In genomic region chr7:2518737-2519118, GRCh38 we compare ENCODE assay signal across 9 cellular contexts. TPM values are rescaled to one million over a fixed set of nuclear protein-coding genes. Genes with fewer than 3 reads are reported as not detected.
DNase-seq lines count a peak whose midpoint lies in the region; ATAC-seq, FAIRE-seq and TF ChIP-seq lines count a peak whose summit lies in the region.
"Had no signal": no experiment of that assay in that cellular context is flagged by ENCODE, and none has a peak within 500 bp of the region (broad histone marks: within the 10 kb centered on the region; RNA-seq: fewer than 3 reads in every experiment).

No MANE protein-coding gene starts in this region.

- H2BK12ac ChIP-seq in mesenchymal stem cell (ENCODE audit: low read length in 2 of 2): peak overlapping the region in 1 of 2 experiments; percentile 94

- TF ChIP-seq POLR2A in K562 (conservative IDR thresholded peaks at IDR 0.05) (no peak), GM12891 (IDR thresholded peaks at IDR 0.05; ENCODE audit: low read depth, low read length) (no peak)

- no peak for TF ChIP-seq CTCF in K562 (IDR thresholded peaks at IDR 0.05 in 2 of 3, conservative IDR thresholded peaks at IDR 0.05 in 1 of 3; ENCODE audit: insufficient read depth in 2 of 3, low read depth in 1 of 3, low read length in 3 of 3)
- no peak for TF ChIP-seq CTCF in type B pancreatic cell (conservative IDR thresholded peaks at IDR 0.05)

- 29% methylated on average over 10 of the region's 41 CpGs for WGBS in K562 (ENCODE audit: insufficient coverage, low coverage, missing lambda C conversion rate)
- 2% methylated on average over 38 of the region's 41 CpGs for WGBS in mesenchymal stem cell

- peak overlapping the region in 1 of 2 experiments; percentile 69 for H3K14ac ChIP-seq in mesenchymal stem cell (ENCODE audit: low read length in 2 of 2)

- peak overlapping the region; percentile 6 for H2BK15ac ChIP-seq in mesenchymal stem cell (ENCODE audit: low read depth, poor library complexity, severe bottlenecking)

- TF ChIP-seq RAD21 in K562 (CRISPR knock-in tag; conservative IDR thresholded peaks at IDR 0.05 in 1 of 2, IDR thresholded peaks at IDR 0.05 in 1 of 2): no peak

- BruUV-seq in K562 (replicated peaks; lab: Mats Ljungman, UMichigan): no TSS peak

- peaks cover 25% of the 10 kb centered on the region for H3K27me3 Mint-ChIP-seq in activated naive CD4-positive, alpha-beta T cell treated with anti-CD3 and anti-CD28 coated beads, Interleukin-2, amount 10 ng/mL, durations not matched to agents 7 days and 5 days
- H3K27me3 Mint-ChIP-seq in type B pancreatic cell: peaks cover 31% of the 10 kb centered on the region

- peak overlapping the region; percentile 98 for H2BK5ac ChIP-seq in mesenchymal stem cell (ENCODE audit: low read depth, low read length, poor library complexity, severe bottlenecking)

- in situ Hi-C loops in K562 (cut with MboI): no loop called here

- peak overlapping the region; percentile 70 for H4K91ac ChIP-seq in mesenchymal stem cell (ENCODE audit: low read length)

- no peaks in the 10 kb centered on the region for H3K9me1 ChIP-seq in K562 (ENCODE audit: control insufficient read depth, insufficient read depth, low read length)

- H2AFZ ChIP-seq in K562 (ENCODE audit: low read depth, low read length): peak overlapping the region; percentile 80
- H2AFZ ChIP-seq in mesenchymal stem cell (ENCODE audit: low read depth, low read length): no peak overlapping the region

- H3K36me3 ChIP-seq in K562 (ENCODE audit: control insufficient read depth, insufficient read depth, low read length) (no peaks in the 10 kb centered on the region), mesenchymal stem cell (ENCODE audit: control insufficient read depth in 1 of 2, insufficient read depth in 2 of 2, low read depth in 1 of 2, low read length in 2 of 2) (peaks cover 0 to 24% of the 10 kb centered on the region in 2 experiments)
- H3K36me3 ChIP-seq: SJSA1 had no signal

- no peak overlapping the region for H3K4ac ChIP-seq in mesenchymal stem cell (ENCODE audit: low read depth in 1 of 2, low read length in 2 of 2)

- H3K4me2 ChIP-seq in K562 (ENCODE audit: insufficient read depth, low read length) (peak overlapping the region; percentile 68; the same call in 1 of the 2 replicates), mesenchymal stem cell (ENCODE audit: low read length, poor library complexity, severe bottlenecking) (peak overlapping the region; percentile 93)

- peak overlapping the region in 1 of 2 experiments; percentile 89; a peak in 2 of 4 replicates for H3K9ac ChIP-seq in K562 (ENCODE audit: insufficient read depth in 1 of 2, low read depth in 2 of 2, low read length in 2 of 2)
- H3K9ac ChIP-seq in mesenchymal stem cell (ENCODE audit: low read length): peak overlapping the region; percentile 26

- H3K27ac Mint-ChIP-seq in activated naive CD4-positive, alpha-beta T cell treated with anti-CD3 and anti-CD28 coated beads, Interleukin-2, amount 10 ng/mL, durations not matched to agents 7 days and 5 days: no peak overlapping the region
- H3K27ac Mint-ChIP-seq in type B pancreatic cell: no peak overlapping the region

- no peak overlapping the region for H4K8ac ChIP-seq in mesenchymal stem cell (ENCODE audit: low read length)

- H3K4me3 Mint-ChIP-seq in activated naive CD4-positive, alpha-beta T cell treated with anti-CD3 and anti-CD28 coated beads, Interleukin-2, amount 10 ng/mL, durations not matched to agents 7 days and 5 days: peak overlapping the region; percentile 71
- H3K4me3 Mint-ChIP-seq in type B pancreatic cell: peak overlapping the region; percentile 80

- no peaks in the 10 kb centered on the region for H3K79me2 ChIP-seq in K562 (ENCODE audit: control insufficient read depth, insufficient read depth, low read length)

- no peak overlapping the region for H3K4me3 ChIP-seq in K562
- peak overlapping the region; percentile 48 to 73 for H3K4me3 ChIP-seq in mesenchymal stem cell (ENCODE audit: insufficient read depth in 1 of 2, low read depth in 1 of 2, low read length in 2 of 2)

- H3K9me3 ChIP-seq in K562 (replicated peaks; ENCODE audit: control insufficient read depth, insufficient read depth, low read depth, low read length): no peaks in the 10 kb centered on the region
- H3K9me3 ChIP-seq in mesenchymal stem cell (ENCODE audit: control insufficient read depth, low read length): no peaks in the 10 kb centered on the region
- H3K9me3 ChIP-seq: SJSA1 had no signal

- no peak for TF ChIP-seq EP300 in K562 (IDR thresholded peaks at IDR 0.05; ENCODE audit: low read length)

- H2BK120ac ChIP-seq in mesenchymal stem cell (ENCODE audit: low read depth, low read length): no peak overlapping the region

- intact Hi-C loops in K562 (cut with micrococcal nuclease): no loop called here

- H2AK5ac ChIP-seq in mesenchymal stem cell (ENCODE audit: low read length, severe bottlenecking): peak overlapping the region; percentile 95

- H3K4me1 Mint-ChIP-seq in activated naive CD4-positive, alpha-beta T cell treated with anti-CD3 and anti-CD28 coated beads, Interleukin-2, amount 10 ng/mL, durations not matched to agents 7 days and 5 days: peaks cover 32% of the 10 kb centered on the region
- H3K4me1 Mint-ChIP-seq in type B pancreatic cell (ENCODE audit: unreplicated experiment): peaks cover 25% of the 10 kb centered on the region

- H3K18ac ChIP-seq in mesenchymal stem cell (ENCODE audit: low read depth in 1 of 2, low read length in 2 of 2): peak overlapping the region; percentile 74 to 87

- H3K27ac ChIP-seq in K562 (ENCODE audit: extremely low read depth, low read depth, low read length) (no peak overlapping the region), mesenchymal stem cell (ENCODE audit: low read length, poor library complexity, severe bottlenecking) (peak overlapping the region; percentile 97)
- H3K27ac ChIP-seq: SJSA1 had no signal

- H4K20me1 ChIP-seq in K562 (replicated peaks; ENCODE audit: control insufficient read depth, insufficient read depth, low read length): peaks cover 4% of the 10 kb centered on the region

- no peak for FAIRE-seq in K562 (lab: Jason Lieb, UNC)
- no peak for FAIRE-seq in GM12891 (lab: Jason Lieb, UNC)

- peaks cover 24% of the 10 kb centered on the region for H3K36me3 Mint-ChIP-seq in activated naive CD4-positive, alpha-beta T cell treated with anti-CD3 and anti-CD28 coated beads, Interleukin-2, amount 10 ng/mL, durations not matched to agents 7 days and 5 days
- no peaks in the 10 kb centered on the region for H3K36me3 Mint-ChIP-seq in type B pancreatic cell

- POLR2A ChIA-PET in K562 (lab: Yijun Ruan, JAX): no interaction called here

- CTCF ChIA-PET in activated naive CD4-positive, alpha-beta T cell treated with anti-CD3 and anti-CD28 coated beads, Interleukin-2, amount 10 ng/mL, durations not matched to agents 7 days and 5 days (lab: Charles Lee): no interaction called here
- CTCF ChIA-PET in K562 (lab: Yijun Ruan, JAX; ENCODE audit: low intra/inter-chr PET ratio): no interaction called here

- H3K27me3 ChIP-seq in K562 (ENCODE audit: control insufficient read depth in 2 of 2, insufficient read depth in 2 of 2, low read length in 2 of 2) (peaks cover 0 to 30% of the 10 kb centered on the region in 2 experiments; a peak in 2 of 5 replicates), mesenchymal stem cell (ENCODE audit: control insufficient read depth in 1 of 2, insufficient read depth in 1 of 2, low read length in 2 of 2) (peaks cover 0 to 5% of the 10 kb centered on the region in 2 experiments)
- H3K27me3 ChIP-seq: SJSA1 had no signal

- DNase-seq in activated naive CD4-positive, alpha-beta T cell treated with anti-CD3 and anti-CD28 coated beads, Interleukin-2, amount 10 ng/mL, durations not matched to agents 7 days and 5 days: no peak
- DNase-seq in activated naive CD4-positive, alpha-beta T cell treated with anti-CD3 and anti-CD28 coated beads, Interleukin-2, amount 50 U/mL, for 16 hours: no peak
- peak in 2 of 4 experiments; percentile 63 to 64 for DNase-seq in K562 (ENCODE audit: extremely low read depth in 1 of 4, low spot score in 3 of 4)
- no peak for DNase-seq in mesenchymal stem cell
- DNase-seq in type B pancreatic cell (ENCODE audit: extremely low spot score, unreplicated experiment): no peak
- DNase-seq in GM12891 (ENCODE audit: insufficient read length, low spot score): no peak
- DNase-seq in glomerular visceral epithelial cell (ENCODE audit: extremely low spot score): no peak

- no peak overlapping the region for H3K23ac ChIP-seq in mesenchymal stem cell (ENCODE audit: low read length in 2 of 2)

- ATAC-seq in K562 (no peak), HG02840 (IDR thresholded peaks at IDR 0.05; ENCODE audit: low FRiP score, unreplicated experiment) (no peak)

- H3K79me1 ChIP-seq in mesenchymal stem cell (replicated peaks; ENCODE audit: low read length, poor library complexity, severe bottlenecking): no peaks in the 10 kb centered on the region

- H3K9me3 Mint-ChIP-seq in activated naive CD4-positive, alpha-beta T cell treated with anti-CD3 and anti-CD28 coated beads, Interleukin-2, amount 10 ng/mL, durations not matched to agents 7 days and 5 days: no peaks in the 10 kb centered on the region
- no peaks in the 10 kb centered on the region for H3K9me3 Mint-ChIP-seq in type B pancreatic cell

- peaks cover 0 to 74% of the 10 kb centered on the region in 2 experiments; a peak in 4 of 5 replicates for H3K4me1 ChIP-seq in K562 (replicated peaks in 1 of 2; ENCODE audit: control insufficient read depth in 2 of 2, insufficient read depth in 2 of 2, low read length in 2 of 2)
- peaks cover 64% of the 10 kb centered on the region for H3K4me1 ChIP-seq in mesenchymal stem cell (ENCODE audit: control insufficient read depth, insufficient read depth, low read depth, low read length)

RNA-seq across cellular contexts. Expression of gene LFNG, which starts 0.8 kb away (rescaled TPM):
- total RNA-seq in K562 (2011; cell fraction: chromatin; rRNA removed; ENCODE audit: low replicate concordance): 0.76 and 4.3 TPM in 2 replicates
- total RNA-seq in K562 (2011; cell fraction: nucleolus; rRNA removed): 3.6 and 4.7 TPM in 2 replicates
- 2.0 and 2.1 TPM in 2 replicates for total RNA-seq in K562 (2011; cell fraction: nucleoplasm; rRNA removed)
- total RNA-seq in K562 (2014; rRNA removed) (0.49 and 0.73 TPM in 2 replicates), K562 (2014; rRNA removed; fragmentation: Illumina TruSeq; extraction: Trizol) (0.18 and 0.22 TPM in 2 replicates), K562 (2015; rRNA removed; fragmentation: Illumina TruSeq; extraction: Trizol) (0.25 and 0.30 TPM in 2 replicates), K562 (2021) (0.81 and 0.89 TPM in 2 replicates), type B pancreatic cell (ENCODE audit: low replicate concordance) (5.0 and 15.3 TPM in 2 replicates)
- polyA plus RNA-seq in K562 (2011; rRNA removed) (0.86 and 1.2 TPM in 2 replicates), K562 (2014; fragmentation: Illumina TruSeq; extraction: Trizol) (0.24 and 0.39 TPM in 2 replicates), K562 (2014; fragmentation: Nextera tagmentation; extraction: Ambion mirVana) (under 1 TPM in 1 of 2 experiments, not detected in 1; 0.03 TPM), K562 (2014; rRNA removed) (0.25 and 0.28 TPM in 2 replicates)
- 1.4 and 2.5 TPM in 2 replicates for polyA plus RNA-seq in K562 (2011; cell fraction: cytosol; rRNA removed)
- 4.7 and 6.5 TPM in 2 replicates for polyA plus RNA-seq in K562 (2011; cell fraction: nucleus; rRNA removed)
- polyA plus RNA-seq in K562 (2012): 0.43 and 0.47 TPM in 2 replicates
- 0.45 and 0.49 TPM in 2 replicates for polyA minus RNA-seq in K562 (2011; rRNA and poly(A)+ RNA removed)
- 0.91 and 1.0 TPM in 2 replicates for polyA minus RNA-seq in K562 (2011; cell fraction: cytosol; rRNA and poly(A)+ RNA removed)
- polyA minus RNA-seq in K562 (2011; cell fraction: nucleus; rRNA and poly(A)+ RNA removed): 3.6 and 3.8 TPM in 2 replicates
- 0.22 TPM for polyA plus RNA-seq in mesenchymal stem cell (2013, experiment 1 of 2)
- polyA plus RNA-seq in mesenchymal stem cell (2013, experiment 2 of 2): 0.21 TPM
- polyA plus RNA-seq in GM12891 (2012; ENCODE audit: low read depth, missing spikeins): 0.04 TPM

RNA-seq across cellular contexts. Expression of gene BRAT1, which starts 36.6 kb away (rescaled TPM):
- total RNA-seq in K562 (2011; cell fraction: chromatin; rRNA removed; ENCODE audit: low replicate concordance): 18.7 and 76.7 TPM in 2 replicates
- 75.9 and 80.0 TPM in 2 replicates for total RNA-seq in K562 (2011; cell fraction: nucleolus; rRNA removed)
- total RNA-seq in K562 (2011; cell fraction: nucleoplasm; rRNA removed): 35.8 and 37.1 TPM in 2 replicates
- total RNA-seq in K562 (2014; rRNA removed) (48.2 and 53.8 TPM in 2 replicates), K562 (2014; rRNA removed; fragmentation: Illumina TruSeq; extraction: Trizol) (1.9 and 3.7 TPM in 2 replicates), K562 (2015; rRNA removed; fragmentation: Illumina TruSeq; extraction: Trizol) (14.6 and 17.4 TPM in 2 replicates), K562 (2021) (49.6 and 49.8 TPM in 2 replicates), type B pancreatic cell (ENCODE audit: low replicate concordance) (25.2 and 40.3 TPM in 2 replicates)
- polyA plus RNA-seq in K562 (2011; rRNA removed) (10.5 and 23.7 TPM in 2 replicates), K562 (2014; fragmentation: Illumina TruSeq; extraction: Trizol) (5.8 and 20.3 TPM in 2 replicates), K562 (2014; fragmentation: Nextera tagmentation; extraction: Ambion mirVana) (under 1 TPM; 0.13 to 0.31 TPM), K562 (2014; rRNA removed) (35.3 and 39.1 TPM in 2 replicates)
- 14.1 and 48.2 TPM in 2 replicates for polyA plus RNA-seq in K562 (2011; cell fraction: cytosol; rRNA removed)
- polyA plus RNA-seq in K562 (2011; cell fraction: nucleus; rRNA removed): 84.7 and 142 TPM in 2 replicates
- 37.7 and 38.8 TPM in 2 replicates for polyA plus RNA-seq in K562 (2012)
- polyA minus RNA-seq in K562 (2011; rRNA and poly(A)+ RNA removed): 3.2 and 7.4 TPM in 2 replicates
- 27.3 and 27.9 TPM in 2 replicates for polyA minus RNA-seq in K562 (2011; cell fraction: cytosol; rRNA and poly(A)+ RNA removed)
- polyA minus RNA-seq in K562 (2011; cell fraction: nucleus; rRNA and poly(A)+ RNA removed): 22.2 and 25.0 TPM in 2 replicates
- 10.5 TPM for polyA plus RNA-seq in mesenchymal stem cell (2013, experiment 1 of 2)
- 10.6 TPM for polyA plus RNA-seq in mesenchymal stem cell (2013, experiment 2 of 2)
- 13.5 TPM for polyA plus RNA-seq in GM12891 (2012; ENCODE audit: low read depth, missing spikeins)

RNA-seq across cellular contexts. Expression of gene IQCE, which starts 40.1 kb away (rescaled TPM):
- 26.8 and 52.1 TPM in 2 replicates for total RNA-seq in K562 (2011; cell fraction: chromatin; rRNA removed; ENCODE audit: low replicate concordance)
- 20.3 and 21.5 TPM in 2 replicates for total RNA-seq in K562 (2011; cell fraction: nucleolus; rRNA removed)
- 22.9 and 30.8 TPM in 2 replicates for total RNA-seq in K562 (2011; cell fraction: nucleoplasm; rRNA removed)
- 7.2 and 8.5 TPM in 2 replicates for total RNA-seq in K562 (2014; rRNA removed)
- total RNA-seq in K562 (2014; rRNA removed; fragmentation: Illumina TruSeq; extraction: Trizol): 1.7 and 3.5 TPM in 2 replicates
- total RNA-seq in K562 (2015; rRNA removed; fragmentation: Illumina TruSeq; extraction: Trizol): 3.7 and 4.2 TPM in 2 replicates
- 7.8 and 8.7 TPM in 2 replicates for total RNA-seq in K562 (2021)
- 3.2 and 5.0 TPM in 2 replicates for polyA plus RNA-seq in K562 (2011; rRNA removed)
- polyA plus RNA-seq in K562 (2011; cell fraction: cytosol; rRNA removed): 2.3 and 3.0 TPM in 2 replicates
- polyA plus RNA-seq in K562 (2011; cell fraction: nucleus; rRNA removed): 12.8 and 18.1 TPM in 2 replicates
- 5.3 and 7.0 TPM in 2 replicates for polyA plus RNA-seq in K562 (2012)
- polyA plus RNA-seq in K562 (2014; fragmentation: Illumina TruSeq; extraction: Trizol): 4.4 and 6.5 TPM in 2 replicates
- under 1 TPM; 0.18 to 0.28 TPM for polyA plus RNA-seq in K562 (2014; fragmentation: Nextera tagmentation; extraction: Ambion mirVana)
- 5.1 and 6.1 TPM in 2 replicates for polyA plus RNA-seq in K562 (2014; rRNA removed)
- 3.7 and 4.7 TPM in 2 replicates for polyA minus RNA-seq in K562 (2011; rRNA and poly(A)+ RNA removed)
- 3.9 and 4.8 TPM in 2 replicates for polyA minus RNA-seq in K562 (2011; cell fraction: cytosol; rRNA and poly(A)+ RNA removed)
- 5.5 and 5.9 TPM in 2 replicates for polyA minus RNA-seq in K562 (2011; cell fraction: nucleus; rRNA and poly(A)+ RNA removed)
- 10.2 TPM for polyA plus RNA-seq in mesenchymal stem cell (2013, experiment 1 of 2)
- polyA plus RNA-seq in mesenchymal stem cell (2013, experiment 2 of 2): 10.0 TPM
- 25.7 and 35.2 TPM in 2 replicates for total RNA-seq in type B pancreatic cell (ENCODE audit: low replicate concordance)
- polyA plus RNA-seq in GM12891 (2012; ENCODE audit: low read depth, missing spikeins): 2.6 TPM

RNA-seq across cellular contexts. Expression of gene GRIFIN, which starts 42.5 kb away (rescaled TPM):
- total RNA-seq in K562 (2011; cell fraction: chromatin; rRNA removed; ENCODE audit: low replicate concordance): not detected in 2 replicates
- total RNA-seq in K562 (2011; cell fraction: nucleolus; rRNA removed): not detected in 2 replicates
- total RNA-seq in K562 (2011; cell fraction: nucleoplasm; rRNA removed): not detected in 2 replicates
- total RNA-seq in K562 (2014; rRNA removed): not detected in 2 replicates
- not detected in 2 replicates for total RNA-seq in K562 (2014; rRNA removed; fragmentation: Illumina TruSeq; extraction: Trizol)
- total RNA-seq in K562 (2015; rRNA removed; fragmentation: Illumina TruSeq; extraction: Trizol): not detected in 2 replicates
- not detected in 2 replicates for total RNA-seq in K562 (2021)
- polyA plus RNA-seq in K562 (2011; rRNA removed): not detected in 2 replicates
- not detected in 2 replicates for polyA plus RNA-seq in K562 (2011; cell fraction: cytosol; rRNA removed)
- not detected in 2 replicates for polyA plus RNA-seq in K562 (2011; cell fraction: nucleus; rRNA removed)
- polyA plus RNA-seq in K562 (2012): not detected in 2 replicates
- not detected in 2 replicates for polyA plus RNA-seq in K562 (2014; fragmentation: Illumina TruSeq; extraction: Trizol)
- not detected for polyA plus RNA-seq in K562 (2014; fragmentation: Nextera tagmentation; extraction: Ambion mirVana)
- not detected in 2 replicates for polyA plus RNA-seq in K562 (2014; rRNA removed)
- polyA minus RNA-seq in K562 (2011; rRNA and poly(A)+ RNA removed): not detected in 2 replicates
- polyA minus RNA-seq in K562 (2011; cell fraction: cytosol; rRNA and poly(A)+ RNA removed): not detected in 2 replicates
- not detected in 2 replicates for polyA minus RNA-seq in K562 (2011; cell fraction: nucleus; rRNA and poly(A)+ RNA removed)
- not detected for polyA plus RNA-seq in mesenchymal stem cell (2013, experiment 1 of 2)
- not detected for polyA plus RNA-seq in mesenchymal stem cell (2013, experiment 2 of 2)
- total RNA-seq in type B pancreatic cell (ENCODE audit: low replicate concordance): not detected in 2 replicates
- polyA plus RNA-seq in GM12891 (2012; ENCODE audit: low read depth, missing spikeins): not detected
- total RNA-seq: SJSA1 had no signal
